Comparison of ENCODE assay signal across 1 cellular context in genomic region chr12:122129131-122129530, GRCh38.
TF ChIP-seq lines count a peak whose summit lies in the region.

No MANE protein-coding gene starts in this region.

TF ChIP-seq in IMR-90, 13 proteins besides CTCF, POLR2A, EP300 and RAD21:
- no peak for TF ChIP-seq RFX5 (IDR thresholded peaks at IDR 0.05; ENCODE audit: low read depth, low read length)
- TF ChIP-seq USF2 (IDR thresholded peaks at IDR 0.05; ENCODE audit: low read depth, low read length), result no peak
- no peak for TF ChIP-seq BHLHE40 (IDR thresholded peaks at IDR 0.05; ENCODE audit: low read depth, low read length)
- TF ChIP-seq FOS (IDR thresholded peaks at IDR 0.05; ENCODE audit: low read depth, low read length), result no peak
- TF ChIP-seq, protein P1, sequence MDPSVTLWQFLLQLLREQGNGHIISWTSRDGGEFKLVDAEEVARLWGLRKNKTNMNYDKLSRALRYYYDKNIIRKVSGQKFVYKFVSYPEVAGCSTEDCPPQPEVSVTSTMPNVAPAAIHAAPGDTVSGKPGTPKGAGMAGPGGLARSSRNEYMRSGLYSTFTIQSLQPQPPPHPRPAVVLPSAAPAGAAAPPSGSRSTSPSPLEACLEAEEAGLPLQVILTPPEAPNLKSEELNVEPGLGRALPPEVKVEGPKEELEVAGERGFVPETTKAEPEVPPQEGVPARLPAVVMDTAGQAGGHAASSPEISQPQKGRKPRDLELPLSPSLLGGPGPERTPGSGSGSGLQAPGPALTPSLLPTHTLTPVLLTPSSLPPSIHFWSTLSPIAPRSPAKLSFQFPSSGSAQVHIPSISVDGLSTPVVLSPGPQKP (IDR thresholded peaks at IDR 0.05; ENCODE audit: borderline replicate concordance, low read depth, low read length), result no peak
- no peak for TF ChIP-seq CEBPB (IDR thresholded peaks at IDR 0.05; ENCODE audit: low read depth, low read length)
- TF ChIP-seq SMC3 (IDR thresholded peaks at IDR 0.05; ENCODE audit: low read depth, low read length), result no peak
- no peak for TF ChIP-seq MXI1 (IDR thresholded peaks at IDR 0.05; ENCODE audit: borderline replicate concordance, low read depth, low read length)
- TF ChIP-seq RCOR1 (IDR thresholded peaks at IDR 0.05; ENCODE audit: insufficient replicate concordance, low read length), result no peak
- TF ChIP-seq MAZ (IDR thresholded peaks at IDR 0.05; ENCODE audit: borderline replicate concordance, low read depth, low read length), result no peak
- TF ChIP-seq CHD1 (IDR thresholded peaks at IDR 0.05; ENCODE audit: low read depth, low read length), result no peak
- no peak for TF ChIP-seq NFE2L2 (IDR thresholded peaks at IDR 0.05; ENCODE audit: low read depth, low read length)
- TF ChIP-seq MAFK (IDR thresholded peaks at IDR 0.05; ENCODE audit: low read depth, low read length), result no peak
